ENCODE assay signal across 10 cellular contexts in genomic region chr15:62124176-62124952, GRCh38. TPM values are rescaled to one million over a fixed set of nuclear protein-coding genes. Genes with fewer than 3 reads are reported as not detected.
DNase-seq lines count a peak whose midpoint lies in the region; ATAC-seq and TF ChIP-seq lines count a peak whose summit lies in the region.
"Had no signal": no experiment of that assay in that cellular context is flagged by ENCODE, and none has a peak within 500 bp of the region (broad histone marks: within the 10 kb centered on the region; RNA-seq: fewer than 3 reads in every experiment).

No MANE protein-coding gene starts in this region.

- peaks cover 24% of the 10 kb centered on the region for H3K4me1 ChIP-seq in CD8-positive, alpha-beta memory T cell (ENCODE audit: insufficient read depth, low read length)
- H3K4me1 ChIP-seq in endodermal cell (ENCODE audit: control insufficient read depth, insufficient read depth, low read length) (no peaks in the 10 kb centered on the region), HAP-1 (peaks cover 1% of the 10 kb centered on the region; the same call in 1 of the 2 replicates)

- WGBS in endodermal cell (ENCODE audit: insufficient coverage in 1 of 2, insufficient read length in 1 of 2), 2 experiments = 89 to 90% methylated on average over 2 to 6 of the region's 6 CpGs

- no peak for TF ChIP-seq CTCF in endodermal cell (conservative IDR thresholded peaks at IDR 0.05)

- no peaks in the 10 kb centered on the region for H3K9me3 Mint-ChIP-seq in CD8-positive, alpha-beta memory T cell
- no peaks in the 10 kb centered on the region for H3K9me3 Mint-ChIP-seq in activated CD8-positive, alpha-beta T cell treated with anti-CD3 and anti-CD28 coated beads, Interleukin-2, amount 10 ng/mL, durations not matched to agents 7 days and 5 days (ENCODE audit: insufficient read depth)
- H3K9me3 Mint-ChIP-seq in memory B cell (peaks cover 3% of the 10 kb centered on the region), endodermal cell (peaks cover 16% of the 10 kb centered on the region)

- POLR2A ChIA-PET in CD8-positive, alpha-beta memory T cell (lab: Charles Lee) = no interaction called here
- POLR2A ChIA-PET in activated CD8-positive, alpha-beta T cell treated with anti-CD3 and anti-CD28 coated beads, Interleukin-2, amount 10 ng/mL, durations not matched to agents 7 days and 5 days (lab: Charles Lee) = no interaction called here

- in situ Hi-C loops in HAP-1 (cut with MboI; ENCODE audit: low sequenced_read_pairs) = no loop called here

- no peak for DNase-seq in CD8-positive, alpha-beta memory T cell
- DNase-seq in NCI-H1436 (lab: John Stamatoyannopoulos, UW) (peak; percentile 15), memory B cell (ENCODE audit: low spot score in 2 of 2) (no peak), endodermal cell (no peak), HAP-1 (ENCODE audit: low spot score in 2 of 2) (no peak), sciatic nerve (ENCODE audit: low spot score) (no peak)
- DNase-seq in activated CD8-positive, alpha-beta T cell treated with anti-CD3 and anti-CD28 coated beads, Interleukin-2, amount 10 ng/mL, durations not matched to agents 7 days and 5 days = no peak
- DNase-seq: activated CD8-positive, alpha-beta memory T cell treated with anti-CD3 and anti-CD28 coated beads, Interleukin-2, amount 50 U/mL, for 48 hours had no signal

- peak; percentile 19 for ATAC-seq in activated CD8-positive, alpha-beta T cell treated with anti-CD3 and anti-CD28 coated beads, Interleukin-2, amount 10 ng/mL, durations not matched to agents 7 days and 5 days
- ATAC-seq in memory B cell (ENCODE audit: low read depth) (peak; percentile 26), sciatic nerve (no peak), HG02798 (IDR thresholded peaks at IDR 0.05; ENCODE audit: poor library complexity, unreplicated experiment) (no peak)

- no peaks in the 10 kb centered on the region for H3K9me3 ChIP-seq in CD8-positive, alpha-beta memory T cell (ENCODE audit: low read length)
- H3K9me3 ChIP-seq in endodermal cell (ENCODE audit: control insufficient read depth, low read length) (no peaks in the 10 kb centered on the region), HAP-1 (0 out of 2 replicates have a peak, but pooled peaks cover under 1% of the 10 kb centered on the region)

- no peaks in the 10 kb centered on the region for H3K27me3 ChIP-seq in CD8-positive, alpha-beta memory T cell (ENCODE audit: insufficient read depth, low read length, poor library complexity, severe bottlenecking)
- no peaks in the 10 kb centered on the region for H3K27me3 ChIP-seq in endodermal cell (ENCODE audit: control insufficient read depth, insufficient read depth, low read length, poor library complexity, severe bottlenecking)
- peaks cover 7% of the 10 kb centered on the region; the same call in 1 of the 2 replicates for H3K27me3 ChIP-seq in HAP-1 (ENCODE audit: low read depth)

- no peaks in the 10 kb centered on the region for H3K36me3 ChIP-seq in CD8-positive, alpha-beta memory T cell (ENCODE audit: insufficient read depth, low read length)
- H3K36me3 ChIP-seq in endodermal cell (ENCODE audit: control insufficient read depth, insufficient read depth, low read length) = no peaks in the 10 kb centered on the region
- H3K36me3 ChIP-seq in HAP-1 (replicated peaks) = no peaks in the 10 kb centered on the region

- peak overlapping the region in 4 of 7 donors; percentile 14 to 62 (median 36) for H3K4me3 Mint-ChIP-seq in CD8-positive, alpha-beta memory T cell
- no peak overlapping the region for H3K4me3 Mint-ChIP-seq in activated CD8-positive, alpha-beta T cell treated with anti-CD3 and anti-CD28 coated beads, Interleukin-2, amount 10 ng/mL, durations not matched to agents 7 days and 5 days
- no peak overlapping the region for H3K4me3 Mint-ChIP-seq in memory B cell
- H3K4me3 Mint-ChIP-seq in endodermal cell = no peak overlapping the region

- H3K4me1 Mint-ChIP-seq in CD8-positive, alpha-beta memory T cell = peaks cover 37 to 71% (median 57%) of the 10 kb centered on the region in 3 donors
- peaks cover 50% of the 10 kb centered on the region for H3K4me1 Mint-ChIP-seq in activated CD8-positive, alpha-beta T cell treated with anti-CD3 and anti-CD28 coated beads, Interleukin-2, amount 10 ng/mL, durations not matched to agents 7 days and 5 days (ENCODE audit: low read depth)
- H3K4me1 Mint-ChIP-seq in memory B cell = peaks cover 10% of the 10 kb centered on the region
- peaks cover 8% of the 10 kb centered on the region for H3K4me1 Mint-ChIP-seq in endodermal cell

- no peak overlapping the region for H3K27ac ChIP-seq in CD8-positive, alpha-beta memory T cell (ENCODE audit: low read depth, low read length)
- no peak overlapping the region for H3K27ac ChIP-seq in endodermal cell (ENCODE audit: low read depth, low read length)
- H3K27ac ChIP-seq: RWPE1 had no signal

- H3K36me3 Mint-ChIP-seq in CD8-positive, alpha-beta memory T cell = no peaks in the 10 kb centered on the region
- H3K36me3 Mint-ChIP-seq in activated CD8-positive, alpha-beta T cell treated with anti-CD3 and anti-CD28 coated beads, Interleukin-2, amount 10 ng/mL, durations not matched to agents 7 days and 5 days (ENCODE audit: low read depth) = no peaks in the 10 kb centered on the region
- H3K36me3 Mint-ChIP-seq in memory B cell = no peaks in the 10 kb centered on the region
- H3K36me3 Mint-ChIP-seq in endodermal cell (ENCODE audit: low read depth) = no peaks in the 10 kb centered on the region

- peaks cover 2 to 8% of the 10 kb centered on the region in 2 donors for H3K27me3 Mint-ChIP-seq in CD8-positive, alpha-beta memory T cell
- peaks cover 5% of the 10 kb centered on the region for H3K27me3 Mint-ChIP-seq in activated CD8-positive, alpha-beta T cell treated with anti-CD3 and anti-CD28 coated beads, Interleukin-2, amount 10 ng/mL, durations not matched to agents 7 days and 5 days (ENCODE audit: low read depth)
- H3K27me3 Mint-ChIP-seq in memory B cell = peaks cover 4% of the 10 kb centered on the region
- no peaks in the 10 kb centered on the region for H3K27me3 Mint-ChIP-seq in endodermal cell (ENCODE audit: insufficient read depth)

- intact Hi-C loops in sciatic nerve (cut with DNase I) = loop anchor here (5.0 kb wide), 1 partner anchor 57 kb away; the partner anchor contains the start of gene C2CD4A

- CTCF ChIA-PET in CD8-positive, alpha-beta memory T cell (lab: Charles Lee) = interaction anchor here (1.1 kb wide), 1 partner anchor 130 kb away, joined by 3 read pairs; no protein-coding TSS in a partner anchor
- CTCF ChIA-PET in activated CD8-positive, alpha-beta T cell treated with anti-CD3 and anti-CD28 coated beads, Interleukin-2, amount 10 ng/mL, durations not matched to agents 7 days and 5 days (lab: Charles Lee) = interaction anchor here (0.8 to 1.1 kb wide), 4 partner anchors 12 to 130 kb away, joined by 3 to 11 read pairs (median 4); no protein-coding TSS in a partner anchor

- H3K27ac Mint-ChIP-seq in CD8-positive, alpha-beta memory T cell = peak overlapping the region; percentile 47 to 99 (median 80)
- H3K27ac Mint-ChIP-seq in activated CD8-positive, alpha-beta T cell treated with anti-CD3 and anti-CD28 coated beads, Interleukin-2, amount 10 ng/mL, durations not matched to agents 7 days and 5 days = peak overlapping the region; percentile 53
- peak overlapping the region; percentile 52 for H3K27ac Mint-ChIP-seq in memory B cell
- no peak overlapping the region for H3K27ac Mint-ChIP-seq in endodermal cell

- no peak overlapping the region for H3K9ac ChIP-seq in endodermal cell (ENCODE audit: extremely low read depth, low read length, poor library complexity, severe bottlenecking)

- no peak overlapping the region for H3K4me3 ChIP-seq in CD8-positive, alpha-beta memory T cell (ENCODE audit: low read length)
- H3K4me3 ChIP-seq in endodermal cell (ENCODE audit: low read length) (no peak overlapping the region), HAP-1 (no peak overlapping the region)

RNA-seq across cellular contexts. Expression of gene C2CD4B, which starts 40.7 kb away (rescaled TPM):
- total RNA-seq in CD8-positive, alpha-beta memory T cell = under 1 TPM in 1 of 2 experiments, not detected in 1; 0.13 TPM
- polyA plus RNA-seq in CD8-positive, alpha-beta memory T cell = not detected
- not detected for total RNA-seq in activated CD8-positive, alpha-beta T cell treated with anti-CD3 and anti-CD28 coated beads, Interleukin-2, amount 10 ng/mL, durations not matched to agents 7 days and 5 days
- under 1 TPM; 0.22 to 0.66 TPM for total RNA-seq in endodermal cell
- 0.18 TPM for polyA plus RNA-seq in endodermal cell (2013, experiment 1 of 2)
- 0.29 TPM for polyA plus RNA-seq in endodermal cell (2013, experiment 2 of 2)
- 5.9 TPM for total RNA-seq in sciatic nerve

RNA-seq across cellular contexts. Expression of gene C2CD4A, which starts 57.6 kb away (rescaled TPM):
- total RNA-seq in CD8-positive, alpha-beta memory T cell = under 1 TPM; 0.09 to 0.13 TPM
- not detected for polyA plus RNA-seq in CD8-positive, alpha-beta memory T cell
- total RNA-seq in activated CD8-positive, alpha-beta T cell treated with anti-CD3 and anti-CD28 coated beads, Interleukin-2, amount 10 ng/mL, durations not matched to agents 7 days and 5 days = not detected
- total RNA-seq in endodermal cell (not detected), sciatic nerve (not detected)
- polyA plus RNA-seq in endodermal cell (2013, experiment 1 of 2) = not detected
- polyA plus RNA-seq in endodermal cell (2013, experiment 2 of 2) = not detected

Comparison
In these comparisons a context has a peak if more than half of its experiments do, and no peak if none do; other contexts are left out.
1. H3K4me3 Mint-ChIP-seq: peak in CD8-positive, alpha-beta memory T cell (4 of 7); none in activated CD8-positive, alpha-beta T cell treated with anti-CD3 and anti-CD28 coated beads, Interleukin-2, amount 10 ng/mL, durations not matched to agents 7 days and 5 days (single experiment), memory B cell (single experiment) and endodermal cell (single experiment).
2. ATAC-seq: peak in activated CD8-positive, alpha-beta T cell treated with anti-CD3 and anti-CD28 coated beads, Interleukin-2, amount 10 ng/mL, durations not matched to agents 7 days and 5 days (single experiment) and memory B cell (single experiment); none in sciatic nerve (single experiment) and HG02798 (single experiment).